Comparison of ENCODE assay signal across 8 cellular contexts in the genomic region with DNA sequence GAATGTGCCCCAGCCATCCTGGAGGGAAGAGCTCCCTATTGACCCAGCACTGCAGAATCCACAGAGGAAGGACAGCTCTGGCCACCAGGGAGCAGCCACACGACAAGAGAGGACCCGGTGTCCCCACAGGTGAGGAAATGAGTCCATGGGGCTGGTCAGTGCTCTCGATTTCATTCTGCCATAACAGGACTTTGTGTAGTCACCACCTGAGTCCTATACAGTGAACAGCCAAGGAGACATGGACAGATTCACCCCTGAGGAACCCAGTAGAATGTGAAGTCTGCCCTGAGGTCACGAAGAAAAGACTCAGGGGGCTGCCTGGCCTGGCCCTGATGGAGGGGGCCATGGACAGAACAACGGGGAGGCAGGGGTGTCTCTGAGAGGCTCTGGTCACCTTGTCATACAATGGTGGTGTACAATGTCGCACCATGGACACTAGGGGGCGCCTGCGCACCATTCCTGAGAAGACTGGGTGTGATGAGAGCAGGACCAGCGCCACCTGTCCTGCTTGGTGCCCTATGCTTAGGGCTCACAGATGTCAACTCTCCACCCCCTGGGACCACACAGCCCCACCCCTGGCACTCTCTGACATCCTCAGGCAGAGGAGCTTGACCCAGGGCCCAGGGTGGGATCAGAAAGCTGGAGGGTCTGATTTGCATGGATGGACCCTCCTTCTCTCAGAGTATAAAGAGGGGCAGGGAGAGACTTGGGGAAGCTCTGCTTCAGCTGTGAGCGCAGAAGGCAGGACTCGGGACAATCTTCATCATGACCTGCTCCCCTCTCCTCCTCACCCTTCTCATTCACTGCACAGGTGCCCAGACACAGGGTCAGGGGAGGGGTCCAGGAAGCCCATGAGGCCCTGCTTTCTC.
A peak's percentile ranks its signal among the peaks of the same experiment; 100 is the strongest.
DNase-seq lines count a peak whose midpoint lies in the region; ATAC-seq, FAIRE-seq and TF ChIP-seq lines count a peak whose summit lies in the region.
"Not testable (repeated sequence)": the region's sequence is repeated elsewhere in the genome, so short reads cannot be mapped to it uniquely, and the experiment has no call there.

No MANE protein-coding gene starts in this region.

- peak; percentile 76 for ATAC-seq in HG03460 (IDR thresholded peaks at IDR 0.05; ENCODE audit: unreplicated experiment)

- peak; percentile 76 for DNase-seq in AG08395 (ENCODE audit: low spot score)
- DNase-seq in GM19238 (ENCODE audit: insufficient read length, low spot score), result peak; percentile 68
- DNase-seq in NCI-H69 (lab: John Stamatoyannopoulos, UW), result peak; percentile 77
- peak; percentile 59 to 62 for DNase-seq in activated CD4-positive, alpha-beta T cell treated with anti-CD3 and anti-CD28 coated beads for 24 hours (ENCODE audit: low read depth in 2 of 2)
- peak; percentile 63 to 66 for DNase-seq in cardiac fibroblast (ENCODE audit: low read depth in 2 of 2)
- DNase-seq in keratinocyte (ENCODE audit: low read depth, low spot score), result not testable (repeated sequence)
- peak; percentile 33 to 46 for DNase-seq in stimulated activated CD4-positive, alpha-beta T cell treated with anti-CD3 and anti-CD28 coated beads, Interleukin-1b, Interleukin-23, amount 100 ng/mL, for 1 hour (ENCODE audit: low read depth in 2 of 2)

- peaks cover 12 to 22% of the 10 kb centered on the region in 2 experiments for H3K36me3 ChIP-seq in keratinocyte (ENCODE audit: control insufficient read depth in 2 of 2, extremely low read depth in 1 of 2, insufficient read depth in 2 of 2, low read length in 2 of 2)

- H3K79me2 ChIP-seq in keratinocyte (ENCODE audit: control insufficient read depth, insufficient read depth, low read length), result not testable (repeated sequence)

- H3K4me3 ChIP-seq in cardiac fibroblast (replicated peaks in 1 of 2; ENCODE audit: low read depth in 2 of 2, low read length in 2 of 2); keratinocyte (ENCODE audit: control insufficient read depth in 2 of 3, extremely low read depth in 1 of 3, insufficient read depth in 2 of 3, low read depth in 1 of 3, low read length in 3 of 3): not testable (repeated sequence)

- not testable (repeated sequence) for H3K27me3 ChIP-seq in keratinocyte (ENCODE audit: control insufficient read depth, extremely low read depth, insufficient read depth, low read length)

- H3K27ac ChIP-seq in keratinocyte (ENCODE audit: control insufficient read depth, insufficient read depth, low read length), result not testable (repeated sequence)

- H3K9ac ChIP-seq in keratinocyte (ENCODE audit: control insufficient read depth, extremely low read depth, insufficient read depth, low read length), result not testable (repeated sequence)

- not testable (repeated sequence) for H3K9me3 ChIP-seq in keratinocyte (ENCODE audit: control insufficient read depth, low read depth, low read length)

- dilution Hi-C loops in keratinocyte (cut with MboI; ENCODE audit: extremely low pct_ligation_motif_present, low sequenced_read_pairs), result not testable (repeated sequence)

- H3K9me1 ChIP-seq in keratinocyte (ENCODE audit: control insufficient read depth, extremely low read depth, insufficient read depth, low read length), result not testable (repeated sequence)

- H3K4me1 ChIP-seq in keratinocyte (ENCODE audit: control insufficient read depth, extremely low read depth, insufficient read depth, low read length), result not testable (repeated sequence)

- H3K4me2 ChIP-seq in keratinocyte (ENCODE audit: control insufficient read depth, extremely low read depth, insufficient read depth, low read depth, low read length), result not testable (repeated sequence)

- TF ChIP-seq CTCF in cardiac fibroblast (IDR thresholded peaks at IDR 0.05; ENCODE audit: low read depth, low read length) (peak; percentile 83), keratinocyte (optimal IDR thresholded peaks at IDR 0.05 in 1 of 3, IDR thresholded peaks at IDR 0.05 in 1 of 3, conservative IDR thresholded peaks at IDR 0.05 in 1 of 3; ENCODE audit: extremely low read depth in 1 of 3, insufficient read depth in 2 of 3, low read length in 3 of 3) (peak; percentile 74 to 86 (median 79))

- H2AFZ ChIP-seq in keratinocyte (ENCODE audit: control insufficient read depth, low read length), result not testable (repeated sequence)

- peak; percentile 81 for FAIRE-seq in keratinocyte (lab: Jason Lieb, UNC)

- not testable (repeated sequence) for H4K20me1 ChIP-seq in keratinocyte (ENCODE audit: control insufficient read depth, extremely low read depth, insufficient read depth, low read length)
